9 cellular contexts compared by ENCODE assay signal in genomic region chr2:31523871-31524492, GRCh38. TPM values are rescaled to one million over a fixed set of nuclear protein-coding genes. Genes with fewer than 3 reads are reported as not detected.
A peak's percentile ranks its signal among the peaks of the same experiment; 100 is the strongest.
DNase-seq lines count a peak whose midpoint lies in the region; ATAC-seq and TF ChIP-seq lines count a peak whose summit lies in the region.
"Had no signal": no experiment of that assay in that cellular context is flagged by ENCODE, and none has a peak within 500 bp of the region (broad histone marks: within the 10 kb centered on the region; RNA-seq: fewer than 3 reads in every experiment).

No MANE protein-coding gene starts in this region.

- H2AFZ ChIP-seq in IMR-90 (replicated peaks; ENCODE audit: low read length, poor library complexity) = no peak overlapping the region

- intact Hi-C loops in Right ventricle myocardium superior (cut with DNase I) (no loop called here), Right ventricle myocardium inferior (cut with DNase I) (loop anchor here (5.0 kb wide), 1 partner anchor 812 kb away; no protein-coding TSS in a partner anchor), IMR-90 (cut with micrococcal nuclease) (loop anchor here (1.0 to 5.0 kb wide), 2 partner anchors 292 to 810 kb away; partner anchors contain the start of gene EHD3), adrenal gland (cut with DNase I) (loop anchor here in 1 of 2 donors (10.0 kb wide), 1 partner anchor 789 kb away; no protein-coding TSS in a partner anchor)

- H4K91ac ChIP-seq in IMR-90 (ENCODE audit: insufficient read depth, low read depth, low read length) = no peak overlapping the region

- no peak overlapping the region for H3K14ac ChIP-seq in IMR-90 (replicated peaks; ENCODE audit: low read depth, low read length)

- H3K27ac ChIP-seq in IMR-90 (ENCODE audit: insufficient read depth, low read length) = no peak overlapping the region
- no peak overlapping the region for H3K27ac ChIP-seq in adrenal gland
- H3K27ac ChIP-seq: skin epidermis had no signal

- no peaks in the 10 kb centered on the region for H4K20me1 ChIP-seq in IMR-90 (ENCODE audit: insufficient read depth, low read length)

- no peak for TF ChIP-seq POLR2A in IMR-90 (IDR thresholded peaks at IDR 0.05; ENCODE audit: low read depth, low read length)
- TF ChIP-seq POLR2A in adrenal gland (IDR thresholded peaks at IDR 0.05) = no peak

- peak; percentile 57 for TF ChIP-seq RAD21 in IMR-90 (IDR thresholded peaks at IDR 0.05; ENCODE audit: low read length)

- no peak overlapping the region for H3K9ac ChIP-seq in IMR-90 (ENCODE audit: low read depth, low read length)

- peak; percentile 71 for TF ChIP-seq CTCF in IMR-90 (conservative IDR thresholded peaks at IDR 0.05; ENCODE audit: low read depth, low read length)
- peak; percentile 42 to 73 (median 55) for TF ChIP-seq CTCF in adrenal gland (IDR thresholded peaks at IDR 0.05)

- H2BK5ac ChIP-seq in IMR-90 (ENCODE audit: low read depth, low read length, poor library complexity, severe bottlenecking) = no peak overlapping the region

- H2AK5ac ChIP-seq in IMR-90 (ENCODE audit: low read depth, low read length) = no peak overlapping the region

- no peak overlapping the region for H3K4me3 ChIP-seq in IMR-90 (ENCODE audit: insufficient read depth, low read depth, low read length)
- H3K4me3 ChIP-seq in adrenal gland = no peak overlapping the region
- H3K4me3 ChIP-seq: skin epidermis had no signal

- H3K36me3 ChIP-seq in IMR-90 (ENCODE audit: control insufficient read depth, insufficient read depth, low read length) (no peaks in the 10 kb centered on the region), adrenal gland (replicated peaks in 1 of 2) (no peaks in the 10 kb centered on the region)

- no peak overlapping the region for H3K23ac ChIP-seq in IMR-90 (ENCODE audit: low read depth, low read length)

- no peak overlapping the region for H3K4ac ChIP-seq in IMR-90 (ENCODE audit: low read depth, low read length)

- no peak overlapping the region for H4K5ac ChIP-seq in IMR-90 (ENCODE audit: low read depth, low read length)

- in situ Hi-C loops in IMR-90 (cut with MboI; ENCODE audit: low sequenced_read_pairs) = loop anchor here (5.0 kb wide), 1 partner anchor 807 kb away; no protein-coding TSS in a partner anchor

- no peak overlapping the region for H3K4me2 ChIP-seq in IMR-90 (ENCODE audit: low read depth, low read length)

- BruUV-seq in IMR-90 (replicated peaks; lab: Mats Ljungman, UMichigan) = no TSS peak

- H3K9me3 ChIP-seq in IMR-90 (ENCODE audit: control insufficient read depth, insufficient read depth, low read length) (no peaks in the 10 kb centered on the region), adrenal gland (replicated peaks in 1 of 3) (no peaks in the 10 kb centered on the region)

- no peak overlapping the region for H2BK20ac ChIP-seq in IMR-90 (ENCODE audit: low read depth, low read length)

- no peak overlapping the region for H2AK9ac ChIP-seq in IMR-90 (replicated peaks; ENCODE audit: low read depth, low read length, poor library complexity)

- POLR2A ChIA-PET in IMR-90 (lab: Charles Lee; ENCODE audit: unreplicated experiment) = no interaction called here

- no peak overlapping the region for H2BK15ac ChIP-seq in IMR-90 (ENCODE audit: low read depth, low read length)

- no peak overlapping the region for H2BK120ac ChIP-seq in IMR-90 (ENCODE audit: low read depth, low read length)

- H3K18ac ChIP-seq in IMR-90 (ENCODE audit: low read depth, low read length) = no peak overlapping the region

- DNase-seq in Right ventricle myocardium superior (no peak), Right ventricle myocardium inferior (ENCODE audit: missing footprints) (no peak), IMR-90 (peak; percentile 52), SKM-1 treated with dmso at 0.1 percent for 144 hours (lab: John Stamatoyannopoulos, UW; ENCODE audit: unreplicated experiment) (peak; percentile 14), adrenal gland (peak in 6 of 7 donors; percentile 31 to 69 (median 54)), islet precursor cell (peak; percentile 65)
- peak; percentile 12 to 41 for DNase-seq in stimulated activated CD4-positive, alpha-beta T cell treated with anti-CD3 and anti-CD28 coated beads, Interleukin-4, amount 100 ng/mL, for 4 hours

- CTCF ChIA-PET in IMR-90 (lab: Yijun Ruan, JAX) = interaction anchor here (0.7 to 2.2 kb wide), 3 partner anchors 11 to 386 kb away, joined by 3 to 8 read pairs (median 3); partner anchors contain the start of gene GALNT14

- H3K9me1 ChIP-seq in IMR-90 (ENCODE audit: insufficient read depth, low read length) = no peaks in the 10 kb centered on the region

- peaks cover 10% of the 10 kb centered on the region for H3K27me3 ChIP-seq in IMR-90 (ENCODE audit: control insufficient read depth, insufficient read depth, low read length)
- H3K27me3 ChIP-seq in adrenal gland = peaks cover 8% of the 10 kb centered on the region

- no peak overlapping the region for H3K56ac ChIP-seq in IMR-90 (ENCODE audit: extremely low read depth, insufficient read depth, low read length)

- ATAC-seq in Right ventricle myocardium superior (ENCODE audit: poor library complexity) (peak; percentile 51), Right ventricle myocardium inferior (no peak), IMR-90 (ENCODE audit: low read depth) (peak; percentile 78), GM21619 (IDR thresholded peaks at IDR 0.05; ENCODE audit: unreplicated experiment) (no peak)

- H3K79me1 ChIP-seq in IMR-90 (ENCODE audit: low read depth in 1 of 2, low read length in 2 of 2) = no peaks in the 10 kb centered on the region

- WGBS in IMR-90 (ENCODE audit: extremely low coverage in 2 of 2, insufficient read length in 1 of 2), 2 experiments = 0% methylated on average over 1 of the region's 8 CpGs; no CpG with 5 or more reads in 1 of the 2 experiments
- WGBS in adrenal gland, 4 donors = 22 to 27% (median 25%) methylated on average over 8 of the region's 8 CpGs

- no peaks in the 10 kb centered on the region for H3K4me1 ChIP-seq in IMR-90 (ENCODE audit: control insufficient read depth, insufficient read depth, low read length)
- no peaks in the 10 kb centered on the region for H3K4me1 ChIP-seq in adrenal gland (replicated peaks in 1 of 2)

- no peak overlapping the region for H4K8ac ChIP-seq in IMR-90 (ENCODE audit: low read depth in 2 of 2, low read length in 2 of 2)

- dilution Hi-C loops in IMR-90 (cut with HindIII; ENCODE audit: low sequenced_read_pairs, unreplicated experiment) = no loop called here

TF ChIP-seq in IMR-90, 13 proteins besides CTCF, POLR2A, EP300 and RAD21:
- no peak for TF ChIP-seq RFX5 (IDR thresholded peaks at IDR 0.05; ENCODE audit: low read depth, low read length)
- peak; percentile 61 for TF ChIP-seq SMC3 (IDR thresholded peaks at IDR 0.05; ENCODE audit: low read depth, low read length)

RNA-seq across cellular contexts. Expression of gene SRD5A2, which starts 56.8 kb away (rescaled TPM):
- total RNA-seq in Right ventricle myocardium superior (not detected), Right ventricle myocardium inferior (not detected), IMR-90 (2012; rRNA removed) (not detected in 2 replicates), adrenal gland (under 1 TPM in 1 of 8 donors, not detected in 7; 0.14 TPM)
- polyA plus RNA-seq in IMR-90 (2012; rRNA removed) (not detected in 2 replicates), adrenal gland (under 1 TPM in 2 of 3 donors, not detected in 1; 0.03 to 0.08 TPM)
- polyA plus RNA-seq in IMR-90 (2012; cell fraction: cytosol; rRNA removed) = not detected in 2 replicates
- polyA plus RNA-seq in IMR-90 (2012; cell fraction: nucleus; rRNA removed; ENCODE audit: low replicate concordance) = 0.01 TPM in 1 of 2 replicates, not detected in the other

Comparison
In these comparisons a context has a peak if more than half of its experiments do, and no peak if none do; other contexts are left out.
1. ATAC-seq: peak in Right ventricle myocardium superior (single experiment) and IMR-90 (single experiment); none in Right ventricle myocardium inferior (single experiment) and GM21619 (single experiment).
2. DNase-seq: peak in IMR-90 (single experiment), SKM-1 treated with dmso at 0.1 percent for 144 hours (single experiment), adrenal gland (6 of 7), islet precursor cell (single experiment) and stimulated activated CD4-positive, alpha-beta T cell treated with anti-CD3 and anti-CD28 coated beads, Interleukin-4, amount 100 ng/mL, for 4 hours (2 of 2); none in Right ventricle myocardium superior (single experiment) and Right ventricle myocardium inferior (single experiment).